Comparison of ENCODE assay signal across 19 cellular contexts in genomic region chr19:40642062-40642706, GRCh38. TPM values are rescaled to one million over a fixed set of nuclear protein-coding genes. Genes with fewer than 3 reads are reported as not detected.
A peak's percentile ranks its signal among the peaks of the same experiment; 100 is the strongest.
DNase-seq lines count a peak whose midpoint lies in the region; ATAC-seq and TF ChIP-seq lines count a peak whose summit lies in the region.
"Had no signal": no experiment of that assay in that cellular context is flagged by ENCODE, and none has a peak within 500 bp of the region (broad histone marks: within the 10 kb centered on the region; RNA-seq: fewer than 3 reads in every experiment).

No MANE protein-coding gene starts in this region.

- POLR2A ChIA-PET in IMR-90 (lab: Charles Lee; ENCODE audit: unreplicated experiment), result no interaction called here

- no peak for TF ChIP-seq CTCF in IMR-90 (conservative IDR thresholded peaks at IDR 0.05; ENCODE audit: low read depth, low read length)
- no peak for TF ChIP-seq CTCF in chondrocyte (IDR thresholded peaks at IDR 0.05)
- no peak for TF ChIP-seq CTCF in osteocyte (IDR thresholded peaks at IDR 0.05)
- TF ChIP-seq CTCF in type B pancreatic cell (conservative IDR thresholded peaks at IDR 0.05), result no peak
- TF ChIP-seq CTCF in GM23338 (conservative IDR thresholded peaks at IDR 0.05; ENCODE audit: low read depth in 2 of 2), result no peak

- no peak overlapping the region for H2AFZ ChIP-seq in IMR-90 (replicated peaks; ENCODE audit: low read length, poor library complexity)
- no peak overlapping the region for H2AFZ ChIP-seq in GM23338

- no peaks in the 10 kb centered on the region for H3K36me3 ChIP-seq in IMR-90 (ENCODE audit: control insufficient read depth, insufficient read depth, low read length)
- H3K36me3 ChIP-seq in GM23338 (ENCODE audit: insufficient read depth), result no peaks in the 10 kb centered on the region
- H3K36me3 ChIP-seq: BLaER1 had no signal

- H3K27me3 ChIP-seq in IMR-90 (ENCODE audit: control insufficient read depth, insufficient read depth, low read length), result no peaks in the 10 kb centered on the region
- no peaks in the 10 kb centered on the region for H3K27me3 ChIP-seq in GM23338 (ENCODE audit: insufficient read depth)
- H3K27me3 ChIP-seq: BLaER1 had no signal

- intact Hi-C loops in IMR-90 (cut with micrococcal nuclease), result no loop called here
- intact Hi-C loops in left colon (cut with DNase I, micrococcal nuclease), result no loop called here

- in situ Hi-C loops in IMR-90 (cut with MboI; ENCODE audit: low sequenced_read_pairs), result no loop called here

- H3K4me1 ChIP-seq in IMR-90 (ENCODE audit: control insufficient read depth, insufficient read depth, low read length), result peaks cover 21% of the 10 kb centered on the region
- H3K4me1 ChIP-seq in GM23338 (ENCODE audit: insufficient read depth), result peaks cover 7% of the 10 kb centered on the region

- no peak for TF ChIP-seq POLR2A in IMR-90 (IDR thresholded peaks at IDR 0.05; ENCODE audit: low read depth, low read length)

- H3K4ac ChIP-seq in IMR-90 (ENCODE audit: low read depth, low read length), result peak overlapping the region; percentile 95

- H3K4me3 Mint-ChIP-seq in chondrocyte (ENCODE audit: unreplicated experiment) (no peak overlapping the region), osteocyte (ENCODE audit: unreplicated experiment) (no peak overlapping the region), type B pancreatic cell (no peak overlapping the region), GM23338 (no peak overlapping the region)
- H3K4me3 Mint-ChIP-seq: CD4-positive, alpha-beta memory T cell had no signal

- no peak overlapping the region; the same call in 1 of the 2 replicates for H4K5ac ChIP-seq in IMR-90 (ENCODE audit: low read depth, low read length)

- no peak for ATAC-seq in IMR-90 (ENCODE audit: low read depth)
- no peak for ATAC-seq in HG02840 (IDR thresholded peaks at IDR 0.05; ENCODE audit: low FRiP score, unreplicated experiment)
- ATAC-seq in left colon, result no peak
- no peak for ATAC-seq in GM23338
- ATAC-seq: Panc1 had no signal

- H2AK5ac ChIP-seq in IMR-90 (ENCODE audit: low read depth, low read length), result peak overlapping the region; percentile 69

- peak overlapping the region; percentile 62 for H4K91ac ChIP-seq in IMR-90 (ENCODE audit: insufficient read depth, low read depth, low read length)

- no peaks in the 10 kb centered on the region for H3K79me2 ChIP-seq in GM23338 (replicated peaks; ENCODE audit: insufficient read depth)

- WGBS in IMR-90 (ENCODE audit: extremely low coverage in 2 of 2, insufficient read length in 1 of 2), 2 experiments, result 92% methylated on average over 2 of the region's 18 CpGs; no CpG with 5 or more reads in 1 of the 2 experiments

- TF ChIP-seq RAD21 in IMR-90 (IDR thresholded peaks at IDR 0.05; ENCODE audit: low read length), result no peak

- no peak overlapping the region for H2AK9ac ChIP-seq in IMR-90 (replicated peaks; ENCODE audit: low read depth, low read length, poor library complexity)

- no peaks in the 10 kb centered on the region for H3K9me3 ChIP-seq in IMR-90 (ENCODE audit: control insufficient read depth, insufficient read depth, low read length)
- H3K9me3 ChIP-seq: BLaER1 had no signal

- H3K14ac ChIP-seq in IMR-90 (replicated peaks; ENCODE audit: low read depth, low read length), result no peak overlapping the region

- H3K4me1 Mint-ChIP-seq in chondrocyte (ENCODE audit: low read depth) (peaks cover 73% of the 10 kb centered on the region), osteocyte (ENCODE audit: unreplicated experiment) (peaks cover 60% of the 10 kb centered on the region), type B pancreatic cell (ENCODE audit: unreplicated experiment) (peaks cover 18% of the 10 kb centered on the region), GM23338 (peaks cover 11% of the 10 kb centered on the region)

- H3K18ac ChIP-seq in IMR-90 (ENCODE audit: low read depth, low read length), result no peak overlapping the region; the same call in 1 of the 2 replicates

- H3F3A ChIP-seq in GM23338 (replicated peaks; ENCODE audit: low read depth), result no peaks in the 10 kb centered on the region

- H3K36me3 Mint-ChIP-seq in chondrocyte (ENCODE audit: low read depth), result no peaks in the 10 kb centered on the region
- H3K36me3 Mint-ChIP-seq in osteocyte (ENCODE audit: unreplicated experiment), result no peaks in the 10 kb centered on the region
- no peaks in the 10 kb centered on the region for H3K36me3 Mint-ChIP-seq in type B pancreatic cell
- H3K36me3 Mint-ChIP-seq in GM23338 (ENCODE audit: low read depth), result no peaks in the 10 kb centered on the region
- H3K36me3 Mint-ChIP-seq: CD4-positive, alpha-beta memory T cell had no signal

- no TSS peak for BruUV-seq in IMR-90 (replicated peaks; lab: Mats Ljungman, UMichigan)

- H3K4me3 ChIP-seq in IMR-90 (ENCODE audit: insufficient read depth, low read depth, low read length), result no peak overlapping the region
- no peak overlapping the region for H3K4me3 ChIP-seq in GM23338
- H3K4me3 ChIP-seq: BLaER1 had no signal

- H2BK120ac ChIP-seq in IMR-90 (ENCODE audit: low read depth, low read length), result peak overlapping the region; percentile 91

- no peak overlapping the region for H2BK15ac ChIP-seq in IMR-90 (ENCODE audit: low read depth, low read length)

- H4K8ac ChIP-seq in IMR-90 (ENCODE audit: low read depth in 2 of 2, low read length in 2 of 2), result 0 out of 4 replicates have a peak overlapping the region, but pooled peaks of 1 of the 2 experiments have one; percentile 15

- peaks cover 5% of the 10 kb centered on the region for H3K9me1 ChIP-seq in IMR-90 (ENCODE audit: insufficient read depth, low read length)

- H3K23ac ChIP-seq in IMR-90 (ENCODE audit: low read depth, low read length), result no peak overlapping the region

- H3K27me3 Mint-ChIP-seq in chondrocyte (ENCODE audit: low read depth) (no peaks in the 10 kb centered on the region), osteocyte (ENCODE audit: unreplicated experiment) (no peaks in the 10 kb centered on the region), type B pancreatic cell (no peaks in the 10 kb centered on the region), GM23338 (ENCODE audit: insufficient read depth, low read depth, poor library complexity) (peaks cover 4% of the 10 kb centered on the region)

- no peak overlapping the region for H3K56ac ChIP-seq in IMR-90 (ENCODE audit: extremely low read depth, insufficient read depth, low read length)

- H3K27ac ChIP-seq in IMR-90 (ENCODE audit: insufficient read depth, low read length) (peak overlapping the region; percentile 82; the same call in 1 of the 2 replicates), GM23338 (ENCODE audit: low read depth) (no peak overlapping the region)

- no peak for DNase-seq in IMR-90
- no peak for DNase-seq in chondrocyte (ENCODE audit: low spot score)
- no peak for DNase-seq in osteocyte (ENCODE audit: extremely low spot score, unreplicated experiment)
- DNase-seq in type B pancreatic cell (ENCODE audit: extremely low spot score, unreplicated experiment), result no peak
- DNase-seq in left colon, result no peak
- no peak for DNase-seq in GM23338 (ENCODE audit: low spot score)
- DNase-seq: CD4-positive, alpha-beta memory T cell; DMS153; GF-D8; HCEC 1CT; MM.1S; NCI-H1092 treated with DMSO at 0.1 percent for 48 hours; NCI-H146; NCI-H2081 treated with DMSO at 0.1 percent for 48 hours; NCI-H446 treated with DMSO at 0.1 percent for 48 hours; NCI-H69 had no signal

- no peak overlapping the region for H3K9ac ChIP-seq in IMR-90 (ENCODE audit: low read depth, low read length)
- H3K9ac ChIP-seq: BLaER1 had no signal

- dilution Hi-C loops in IMR-90 (cut with HindIII; ENCODE audit: low sequenced_read_pairs, unreplicated experiment), result no loop called here

- H3K4me2 ChIP-seq in IMR-90 (ENCODE audit: low read depth, low read length) (no peak overlapping the region), GM23338 (no peak overlapping the region)

- no peak overlapping the region for H2BK5ac ChIP-seq in IMR-90 (ENCODE audit: low read depth, low read length, poor library complexity, severe bottlenecking)

- no peaks in the 10 kb centered on the region for H3K79me1 ChIP-seq in IMR-90 (ENCODE audit: low read depth in 1 of 2, low read length in 2 of 2)

- CTCF ChIA-PET in IMR-90 (lab: Yijun Ruan, JAX), result no interaction called here

- H3K27ac Mint-ChIP-seq in chondrocyte (ENCODE audit: unreplicated experiment), result peak overlapping the region; percentile 63
- peak overlapping the region; percentile 92 for H3K27ac Mint-ChIP-seq in osteocyte (ENCODE audit: unreplicated experiment)
- H3K27ac Mint-ChIP-seq in type B pancreatic cell, result peak overlapping the region; percentile 34
- H3K27ac Mint-ChIP-seq in GM23338, result no peak overlapping the region
- H3K27ac Mint-ChIP-seq: CD4-positive, alpha-beta memory T cell had no signal

- H4K20me1 ChIP-seq in IMR-90 (ENCODE audit: insufficient read depth, low read length) (no peaks in the 10 kb centered on the region), GM23338 (replicated peaks; ENCODE audit: insufficient read depth) (no peaks in the 10 kb centered on the region)
- H4K20me1 ChIP-seq: BLaER1 had no signal

- no peak overlapping the region; the same call in none of the 2 replicates for H2BK20ac ChIP-seq in IMR-90 (ENCODE audit: low read depth, low read length)

- H3K9me3 Mint-ChIP-seq in chondrocyte (ENCODE audit: low read depth), result no peaks in the 10 kb centered on the region
- no peaks in the 10 kb centered on the region for H3K9me3 Mint-ChIP-seq in osteocyte (ENCODE audit: unreplicated experiment)
- no peaks in the 10 kb centered on the region for H3K9me3 Mint-ChIP-seq in type B pancreatic cell
- H3K9me3 Mint-ChIP-seq in GM23338, result no peaks in the 10 kb centered on the region; the same call in 1 of the 3 replicates
- H3K9me3 Mint-ChIP-seq: CD4-positive, alpha-beta memory T cell had no signal

- H3K9me2 ChIP-seq in GM23338 (ENCODE audit: insufficient read depth), result no peaks in the 10 kb centered on the region

RNA-seq across cellular contexts. Expression of gene LTBP4, which starts 41.0 kb away (rescaled TPM):
- total RNA-seq in IMR-90 (2012; rRNA removed) (4.4 and 14.7 TPM in 2 replicates), chondrocyte (161 to 311 TPM (median 163 TPM) in 3 replicates), osteocyte (85.9 and 93.6 TPM in 2 replicates), type B pancreatic cell (ENCODE audit: low replicate concordance) (31.8 and 145 TPM in 2 replicates), left colon (100 to 1,000 TPM; 183 to 192 TPM)
- polyA plus RNA-seq in IMR-90 (2012; rRNA removed) (61.6 and 70.3 TPM in 2 replicates), GM23338 (2016; fragmentation: Nextera tagmentation; extraction: Ambion mirVana) (48.4 and 50.3 TPM in 2 replicates)
- polyA plus RNA-seq in IMR-90 (2012; cell fraction: cytosol; rRNA removed), result 121 and 133 TPM in 2 replicates
- polyA plus RNA-seq in IMR-90 (2012; cell fraction: nucleus; rRNA removed; ENCODE audit: low replicate concordance), result 202 and 477 TPM in 2 replicates
- 53.2 and 65.0 TPM in 2 replicates for total RNA-seq in GM23338 (2014; rRNA removed; shearing (Covaris generic))

RNA-seq across cellular contexts. Expression of gene NUMBL, which starts 48.3 kb away (rescaled TPM):
- total RNA-seq in IMR-90 (2012; rRNA removed), result 6.3 and 6.9 TPM in 2 replicates
- 29.0 and 29.8 TPM in 2 replicates for polyA plus RNA-seq in IMR-90 (2012; rRNA removed)
- 45.8 and 88.1 TPM in 2 replicates for polyA plus RNA-seq in IMR-90 (2012; cell fraction: cytosol; rRNA removed)
- 107 and 168 TPM in 2 replicates for polyA plus RNA-seq in IMR-90 (2012; cell fraction: nucleus; rRNA removed; ENCODE audit: low replicate concordance)
- total RNA-seq in chondrocyte, result 104 to 121 TPM (median 117 TPM) in 3 replicates
- total RNA-seq in osteocyte, result 63.2 and 67.1 TPM in 2 replicates
- total RNA-seq in type B pancreatic cell (ENCODE audit: low replicate concordance), result 16.2 and 28.9 TPM in 2 replicates
- total RNA-seq in left colon, result 10 to 100 TPM in 1 of 2 donors, 1 to 10 TPM in 1; 9.6 to 14.5 TPM
- total RNA-seq in GM23338 (2014; rRNA removed; shearing (Covaris generic)), result 21.6 and 28.5 TPM in 2 replicates
- 8.5 and 9.6 TPM in 2 replicates for polyA plus RNA-seq in GM23338 (2016; fragmentation: Nextera tagmentation; extraction: Ambion mirVana)
